1 cellular context compared by ENCODE assay signal in genomic region chr11:57530215-57530595, GRCh38.
A peak's percentile ranks its signal among the peaks of the same experiment; 100 is the strongest.
TF ChIP-seq lines count a peak whose summit lies in the region.

No MANE protein-coding gene starts in this region.

TF ChIP-seq in K562, 482 proteins besides CTCF, POLR2A, EP300 and RAD21 (continued from another document and continues in another):
- TF ChIP-seq ZNF512 (tag; IDR thresholded peaks at IDR 0.05) (no peak), HMGXB4 (CRISPR knock-in tag; IDR thresholded peaks at IDR 0.05) (peak; percentile 66; the same call in 1 of the 2 replicates), GABPB2 (CRISPR knock-in tag; conservative IDR thresholded peaks at IDR 0.05) (no peak), WHSC1 (IDR thresholded peaks at IDR 0.05; ENCODE audit: low read length) (no peak), KLF13 (tag; IDR thresholded peaks at IDR 0.05; ENCODE audit: borderline replicate concordance, low read depth) (no peak), CHD4 (IDR thresholded peaks at IDR 0.05; ENCODE audit: insufficient read depth, insufficient replicate concordance, low read depth, low read length, poor library complexity, severe bottlenecking) (peak; percentile 93), FOXA3 (CRISPR knock-in tag; conservative IDR thresholded peaks at IDR 0.05 in 1 of 2, IDR thresholded peaks at IDR 0.05 in 1 of 2) (no peak), PHB2 (IDR thresholded peaks at IDR 0.05; ENCODE audit: low read depth) (0 out of 2 replicates have a peak, but pooled peaks have one; percentile 29), E2F4 (CRISPR knock-in tag; IDR thresholded peaks at IDR 0.05; ENCODE audit: low read depth) (0 out of 2 replicates have a peak, but pooled peaks have one; percentile 13), DDX20 (tag; IDR thresholded peaks at IDR 0.05; ENCODE audit: low read depth) (no peak), ZKSCAN3 (CRISPR knock-in tag; IDR thresholded peaks at IDR 0.05) (no peak), MAFF (IDR thresholded peaks at IDR 0.05; ENCODE audit: low read length) (no peak), MIER1 (IDR thresholded peaks at IDR 0.05; ENCODE audit: low read depth) (peak; percentile 74; the same call in 1 of the 2 replicates), CBFB (CRISPR knock-in tag; IDR thresholded peaks at IDR 0.05) (no peak), RFX5 (IDR thresholded peaks at IDR 0.05; ENCODE audit: low read depth, low read length) (no peak), ZNF232 (CRISPR knock-in tag; IDR thresholded peaks at IDR 0.05) (no peak), ZC3H4 (CRISPR knock-in tag; IDR thresholded peaks at IDR 0.05; ENCODE audit: borderline replicate concordance) (no peak), SLC30A9 (CRISPR knock-in tag; IDR thresholded peaks at IDR 0.05) (no peak), CHD2 (IDR thresholded peaks at IDR 0.05; ENCODE audit: low read depth, low read length) (no peak), ARID2 (IDR thresholded peaks at IDR 0.05) (no peak), FOXM1 (IDR thresholded peaks at IDR 0.05; ENCODE audit: low read depth) (no peak), FOXM1 (CRISPR knock-in tag; IDR thresholded peaks at IDR 0.05; ENCODE audit: low read depth) (no peak), MXD1 (CRISPR knock-in tag; IDR thresholded peaks at IDR 0.05; ENCODE audit: borderline replicate concordance, poor library complexity, severe bottlenecking) (no peak), HDAC2 (IDR thresholded peaks at IDR 0.05) (peak; percentile 97), ATF6 (CRISPR knock-in tag; IDR thresholded peaks at IDR 0.05) (0 out of 2 replicates have a peak, but pooled peaks have one; percentile 48), NR2C2 (CRISPR knock-in tag; IDR thresholded peaks at IDR 0.05) (peak; percentile 36; the same call in 1 of the 2 replicates), NR2C2 (tag; IDR thresholded peaks at IDR 0.05) (no peak), HDGF (IDR thresholded peaks at IDR 0.05) (peak; percentile 74; the same call in 1 of the 2 replicates), ERF (CRISPR knock-in tag; IDR thresholded peaks at IDR 0.05) (no peak), ETV5 (CRISPR knock-in tag; IDR thresholded peaks at IDR 0.05; ENCODE audit: low read depth) (no peak), MCM7 (IDR thresholded peaks at IDR 0.05) (no peak), BACH1 (tag; IDR thresholded peaks at IDR 0.05) (no peak), SMAD2 (IDR thresholded peaks at IDR 0.05; ENCODE audit: low read depth, low read length) (no peak), MYNN (IDR thresholded peaks at IDR 0.05) (no peak), MYNN (CRISPR knock-in tag; IDR thresholded peaks at IDR 0.05) (no peak), TFAP4 (CRISPR knock-in tag; IDR thresholded peaks at IDR 0.05; ENCODE audit: borderline replicate concordance) (no peak), TSC22D4 (tag; IDR thresholded peaks at IDR 0.05) (no peak), ZBTB2 (IDR thresholded peaks at IDR 0.05) (no peak), NR2C1 (IDR thresholded peaks at IDR 0.05) (no peak), NR2C1 (tag; IDR thresholded peaks at IDR 0.05) (0 out of 2 replicates have a peak, but pooled peaks have one; percentile 18), ZNF707 (CRISPR knock-in tag; conservative IDR thresholded peaks at IDR 0.05) (no peak), DEAF1 (CRISPR knock-in tag; IDR thresholded peaks at IDR 0.05) (no peak), ZNF398 (CRISPR knock-in tag; IDR thresholded peaks at IDR 0.05) (no peak), FOXP1 (CRISPR knock-in tag; IDR thresholded peaks at IDR 0.05) (no peak), ARID3B (CRISPR knock-in tag; IDR thresholded peaks at IDR 0.05; ENCODE audit: borderline replicate concordance) (no peak), BCOR (IDR thresholded peaks at IDR 0.05) (peak; percentile 99), EP400 (IDR thresholded peaks at IDR 0.05) (no peak), RBM17 (IDR thresholded peaks at IDR 0.05; ENCODE audit: borderline replicate concordance, low read depth, low read length) (no peak), ZNF133 (CRISPR knock-in tag; IDR thresholded peaks at IDR 0.05) (no peak), ZBTB43 (CRISPR knock-in tag; IDR thresholded peaks at IDR 0.05) (no peak), ZNF445 (CRISPR knock-in tag; IDR thresholded peaks at IDR 0.05; ENCODE audit: low read depth) (no peak), ZBTB26 (CRISPR knock-in tag; IDR thresholded peaks at IDR 0.05) (no peak)
